In the genomic region with DNA sequence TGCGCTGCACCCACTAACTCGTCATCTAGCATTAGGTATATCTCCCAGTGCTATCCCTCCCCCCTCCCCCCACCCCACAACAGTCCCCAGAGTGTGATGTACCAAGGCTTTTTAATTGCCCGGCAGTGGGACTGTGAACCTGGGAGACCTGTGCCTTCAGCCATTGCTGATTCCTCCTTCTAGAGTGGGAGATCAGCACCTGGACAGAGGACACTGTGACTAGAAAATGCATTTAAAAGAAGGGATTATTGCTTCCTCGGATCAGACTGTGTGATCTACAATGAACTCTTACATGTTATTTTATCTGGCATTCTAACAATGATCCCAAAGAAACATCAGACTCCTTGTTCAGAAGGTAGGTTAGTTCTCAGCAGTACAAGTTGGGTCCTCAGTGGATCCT, we compare ENCODE assay signal across 1 cellular context.
TF ChIP-seq lines count a peak whose summit lies in the region.

No MANE protein-coding gene starts in this region.

TF ChIP-seq in liver, 16 proteins besides CTCF, POLR2A, EP300 and RAD21 (continued from another document):
- TF ChIP-seq, protein P1, sequence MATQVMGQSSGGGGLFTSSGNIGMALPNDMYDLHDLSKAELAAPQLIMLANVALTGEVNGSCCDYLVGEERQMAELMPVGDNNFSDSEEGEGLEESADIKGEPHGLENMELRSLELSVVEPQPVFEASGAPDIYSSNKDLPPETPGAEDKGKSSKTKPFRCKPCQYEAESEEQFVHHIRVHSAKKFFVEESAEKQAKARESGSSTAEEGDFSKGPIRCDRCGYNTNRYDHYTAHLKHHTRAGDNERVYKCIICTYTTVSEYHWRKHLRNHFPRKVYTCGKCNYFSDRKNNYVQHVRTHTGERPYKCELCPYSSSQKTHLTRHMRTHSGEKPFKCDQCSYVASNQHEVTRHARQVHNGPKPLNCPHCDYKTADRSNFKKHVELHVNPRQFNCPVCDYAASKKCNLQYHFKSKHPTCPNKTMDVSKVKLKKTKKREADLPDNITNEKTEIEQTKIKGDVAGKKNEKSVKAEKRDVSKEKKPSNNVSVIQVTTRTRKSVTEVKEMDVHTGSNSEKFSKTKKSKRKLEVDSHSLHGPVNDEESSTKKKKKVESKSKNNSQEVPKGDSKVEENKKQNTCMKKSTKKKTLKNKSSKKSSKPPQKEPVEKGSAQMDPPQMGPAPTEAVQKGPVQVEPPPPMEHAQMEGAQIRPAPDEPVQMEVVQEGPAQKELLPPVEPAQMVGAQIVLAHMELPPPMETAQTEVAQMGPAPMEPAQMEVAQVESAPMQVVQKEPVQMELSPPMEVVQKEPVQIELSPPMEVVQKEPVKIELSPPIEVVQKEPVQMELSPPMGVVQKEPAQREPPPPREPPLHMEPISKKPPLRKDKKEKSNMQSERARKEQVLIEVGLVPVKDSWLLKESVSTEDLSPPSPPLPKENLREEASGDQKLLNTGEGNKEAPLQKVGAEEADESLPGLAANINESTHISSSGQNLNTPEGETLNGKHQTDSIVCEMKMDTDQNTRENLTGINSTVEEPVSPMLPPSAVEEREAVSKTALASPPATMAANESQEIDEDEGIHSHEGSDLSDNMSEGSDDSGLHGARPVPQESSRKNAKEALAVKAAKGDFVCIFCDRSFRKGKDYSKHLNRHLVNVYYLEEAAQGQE (IDR thresholded peaks at IDR 0.05): peak; percentile 97
